Comparison of ENCODE assay signal across 8 cellular contexts in genomic region chr9:14993891-14994554, GRCh38.
DNase-seq lines count a peak whose midpoint lies in the region; ATAC-seq and TF ChIP-seq lines count a peak whose summit lies in the region.

No MANE protein-coding gene starts in this region.

- no peak for TF ChIP-seq POLR2A in esophagus muscularis mucosa (IDR thresholded peaks at IDR 0.05; ENCODE audit: low read depth)

- intact Hi-C loops in esophagus muscularis mucosa (cut with DNase I): no loop called here

- no peak overlapping the region for H3K4me3 ChIP-seq in SJCRH30
- H3K4me3 ChIP-seq in esophagus muscularis mucosa: peak overlapping the region; percentile 65 to 68 (median 66)

- 71% methylated on average over 9 of the region's 9 CpGs for WGBS in esophagus muscularis mucosa

- H3K9me3 ChIP-seq in SJCRH30 (replicated peaks) (no peaks in the 10 kb centered on the region), esophagus muscularis mucosa (no peaks in the 10 kb centered on the region)

- TF ChIP-seq CTCF in esophagus muscularis mucosa (IDR thresholded peaks at IDR 0.05): no peak

- H3K36me3 ChIP-seq in SJCRH30: no peaks in the 10 kb centered on the region
- H3K36me3 ChIP-seq in esophagus muscularis mucosa: no peaks in the 10 kb centered on the region

- H3K27ac ChIP-seq in SJCRH30: peak overlapping the region; percentile 37
- no peak overlapping the region for H3K27ac ChIP-seq in esophagus muscularis mucosa (replicated peaks in 1 of 4)

- no peaks in the 10 kb centered on the region for H3K4me1 ChIP-seq in SJCRH30
- peaks cover 11 to 20% (median 19%) of the 10 kb centered on the region in 4 donors for H3K4me1 ChIP-seq in esophagus muscularis mucosa

- DNase-seq in G401 (ENCODE audit: low spot score) (peak; percentile 1), SJCRH30 (no peak), esophagus muscularis mucosa (ENCODE audit: extremely low spot score) (no peak), pulmonary artery endothelial cell (ENCODE audit: low read depth, low spot score) (peak; percentile 29), NCI-H187 (lab: John Stamatoyannopoulos, UW) (no peak), left lobe of liver (ENCODE audit: low spot score) (no peak), NCI-H1436 treated with DMSO at 0.1 percent for 48 hours (lab: John Stamatoyannopoulos, UW) (no peak)

- no peak for TF ChIP-seq EP300 in esophagus muscularis mucosa (IDR thresholded peaks at IDR 0.05)

- in situ Hi-C loops in G401 (cut with HindIII; ENCODE audit: low sequenced_read_pairs): no loop called here

- no peaks in the 10 kb centered on the region for H3K27me3 ChIP-seq in SJCRH30
- no peaks in the 10 kb centered on the region for H3K27me3 ChIP-seq in esophagus muscularis mucosa

- ATAC-seq in HG02678 (IDR thresholded peaks at IDR 0.05; ENCODE audit: unreplicated experiment) (no peak), left lobe of liver (no peak)

Comparison
In these comparisons a context has a peak if more than half of its experiments do, and no peak if none do; other contexts are left out.
1. DNase-seq: peak in G401 (single experiment) and pulmonary artery endothelial cell (single experiment); none in SJCRH30 (0 of 2), esophagus muscularis mucosa (single experiment), NCI-H187 (0 of 2), left lobe of liver (single experiment) and NCI-H1436 treated with DMSO at 0.1 percent for 48 hours (single experiment).